8 cellular contexts compared by ENCODE assay signal in the genomic region with DNA sequence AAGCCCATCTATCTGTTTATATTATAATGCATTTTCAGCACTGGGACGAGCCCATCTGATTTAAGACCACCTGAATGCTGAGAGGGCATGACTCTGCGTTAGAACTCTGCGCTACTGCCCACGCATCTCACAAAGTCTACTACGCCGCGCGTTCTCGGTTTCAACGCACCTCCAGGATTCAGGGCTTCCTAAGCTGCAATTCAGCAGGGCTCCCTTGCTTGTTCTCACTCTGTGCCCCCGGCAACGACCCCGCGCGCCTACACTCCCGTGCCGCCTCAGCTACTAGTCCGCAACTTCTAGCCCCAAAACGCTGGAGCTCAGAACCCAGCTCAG. TPM values are rescaled to one million over a fixed set of nuclear protein-coding genes. Genes with fewer than 3 reads are reported as not detected.
DNase-seq lines count a peak whose midpoint lies in the region; ATAC-seq, FAIRE-seq and TF ChIP-seq lines count a peak whose summit lies in the region.

No MANE protein-coding gene starts in this region.

- H3K9me3 ChIP-seq in K562 (replicated peaks; ENCODE audit: control insufficient read depth, insufficient read depth, low read depth, low read length) (no peaks in the 10 kb centered on the region), uterus (no peaks in the 10 kb centered on the region)

- peak; percentile 43 for ATAC-seq in GM19395 (IDR thresholded peaks at IDR 0.05; ENCODE audit: unreplicated experiment)
- ATAC-seq in HG03442 (IDR thresholded peaks at IDR 0.05; ENCODE audit: unreplicated experiment): peak; percentile 34
- no peak; the same call in 2 of the 3 replicates for ATAC-seq in K562
- no peak for ATAC-seq in memory B cell (ENCODE audit: low read depth)

- TF ChIP-seq RAD21 in K562 (CRISPR knock-in tag; conservative IDR thresholded peaks at IDR 0.05 in 1 of 2, IDR thresholded peaks at IDR 0.05 in 1 of 2): no peak

- TF ChIP-seq CTCF in K562 (IDR thresholded peaks at IDR 0.05 in 2 of 3, conservative IDR thresholded peaks at IDR 0.05 in 1 of 3; ENCODE audit: insufficient read depth in 2 of 3, low read depth in 1 of 3, low read length in 3 of 3) (no peak), uterus (IDR thresholded peaks at IDR 0.05) (no peak)

- peaks cover 25% of the 10 kb centered on the region for H3K27me3 Mint-ChIP-seq in memory B cell

- H3K27ac ChIP-seq in K562 (ENCODE audit: extremely low read depth, low read depth, low read length) (no peak overlapping the region), uterus (peak overlapping the region; percentile 72 to 74)

- no peaks in the 10 kb centered on the region for H3K79me2 ChIP-seq in K562 (ENCODE audit: control insufficient read depth, insufficient read depth, low read length)

- WGBS in K562 (ENCODE audit: insufficient coverage, low coverage, missing lambda C conversion rate): under 1% methylated on average over 19 of the region's 19 CpGs

- intact Hi-C loops in K562 (cut with micrococcal nuclease) (loop anchor here (5.0 kb wide), 1 partner anchor 1056 kb away; no protein-coding TSS in a partner anchor), uterus (cut with DNase I; ENCODE audit: low total_unique reads) (no loop called here)

- no peaks in the 10 kb centered on the region for H4K20me1 ChIP-seq in K562 (replicated peaks; ENCODE audit: control insufficient read depth, insufficient read depth, low read length)

- H3K36me3 ChIP-seq in K562 (ENCODE audit: control insufficient read depth, insufficient read depth, low read length): no peaks in the 10 kb centered on the region
- H3K36me3 ChIP-seq in uterus: no peaks in the 10 kb centered on the region

- peaks cover 2% of the 10 kb centered on the region for H3K9me3 Mint-ChIP-seq in memory B cell

- CTCF ChIA-PET in K562 (lab: Yijun Ruan, JAX; ENCODE audit: low intra/inter-chr PET ratio): no interaction called here

- TF ChIP-seq POLR2A in K562 (conservative IDR thresholded peaks at IDR 0.05) (no peak), uterus (IDR thresholded peaks at IDR 0.05) (no peak)

- H3K9ac ChIP-seq in K562 (ENCODE audit: insufficient read depth in 1 of 2, low read depth in 2 of 2, low read length in 2 of 2): peak overlapping the region in 1 of 2 experiments; percentile 88; a peak in 3 of 4 replicates

- no peak for FAIRE-seq in K562 (lab: Jason Lieb, UNC)

- BruUV-seq in K562 (replicated peaks; lab: Mats Ljungman, UMichigan): no TSS peak

- no peaks in the 10 kb centered on the region for H3K36me3 Mint-ChIP-seq in memory B cell

- H3K4me3 Mint-ChIP-seq in memory B cell: peak overlapping the region; percentile 77

- no peak overlapping the region for H3K27ac Mint-ChIP-seq in memory B cell

- H3K4me3 ChIP-seq in K562 (peak overlapping the region; percentile 51), uterus (peak overlapping the region; percentile 57 to 72)

- peak overlapping the region; percentile 79 for H3K4me2 ChIP-seq in K562 (ENCODE audit: insufficient read depth, low read length)

- peaks cover 4 to 22% of the 10 kb centered on the region in 2 experiments; a peak in 3 of 5 replicates for H3K27me3 ChIP-seq in K562 (ENCODE audit: control insufficient read depth in 2 of 2, insufficient read depth in 2 of 2, low read length in 2 of 2)
- H3K27me3 ChIP-seq in uterus: no peaks in the 10 kb centered on the region

- TF ChIP-seq EP300 in K562 (IDR thresholded peaks at IDR 0.05; ENCODE audit: low read length): no peak

- in situ Hi-C loops in K562 (cut with MboI): no loop called here

- no peaks in the 10 kb centered on the region for H3K9me1 ChIP-seq in K562 (ENCODE audit: control insufficient read depth, insufficient read depth, low read length)

- POLR2A ChIA-PET in K562 (lab: Yijun Ruan, JAX): interaction anchor here (0.5 to 1.3 kb wide), 2 partner anchors 110 to 613 kb away, joined by 3 read pairs; no protein-coding TSS in a partner anchor

- peaks cover 13% of the 10 kb centered on the region for H3K4me1 Mint-ChIP-seq in memory B cell

- H3K4me1 ChIP-seq in K562 (replicated peaks in 1 of 2; ENCODE audit: control insufficient read depth in 2 of 2, insufficient read depth in 2 of 2, low read length in 2 of 2): peaks cover 5 to 16% of the 10 kb centered on the region in 2 experiments; a peak in 3 of 5 replicates
- H3K4me1 ChIP-seq in uterus: no peaks in the 10 kb centered on the region

- H2AFZ ChIP-seq in K562 (ENCODE audit: low read depth, low read length): peak overlapping the region; percentile 91

- DNase-seq in K562 (ENCODE audit: extremely low read depth in 1 of 4, low spot score in 3 of 4): no peak
- DNase-seq in memory B cell (ENCODE audit: low spot score in 2 of 2): no peak
- no peak for DNase-seq in uterus
- no peak for DNase-seq in NCI-H146 treated with DMSO at 0.1 percent for 48 hours (lab: John Stamatoyannopoulos, UW; ENCODE audit: unreplicated experiment)
- DNase-seq in NAMALWA (ENCODE audit: low spot score): no peak
- DNase-seq in NCI-H1048 (lab: John Stamatoyannopoulos, UW): no peak

TF ChIP-seq in K562, 482 proteins besides CTCF, POLR2A, EP300 and RAD21 (continues in another document):
- TF ChIP-seq ZEB2 (IDR thresholded peaks at IDR 0.05): 0 out of 2 replicates have a peak, but pooled peaks have one; percentile 40
- TF ChIP-seq PRMT5 (CRISPR knock-in tag; IDR thresholded peaks at IDR 0.05): no peak
- TF ChIP-seq BRF1 (IDR thresholded peaks at IDR 0.05; ENCODE audit: borderline replicate concordance, extremely low read depth, insufficient read length): no peak
- TF ChIP-seq, protein P1, sequence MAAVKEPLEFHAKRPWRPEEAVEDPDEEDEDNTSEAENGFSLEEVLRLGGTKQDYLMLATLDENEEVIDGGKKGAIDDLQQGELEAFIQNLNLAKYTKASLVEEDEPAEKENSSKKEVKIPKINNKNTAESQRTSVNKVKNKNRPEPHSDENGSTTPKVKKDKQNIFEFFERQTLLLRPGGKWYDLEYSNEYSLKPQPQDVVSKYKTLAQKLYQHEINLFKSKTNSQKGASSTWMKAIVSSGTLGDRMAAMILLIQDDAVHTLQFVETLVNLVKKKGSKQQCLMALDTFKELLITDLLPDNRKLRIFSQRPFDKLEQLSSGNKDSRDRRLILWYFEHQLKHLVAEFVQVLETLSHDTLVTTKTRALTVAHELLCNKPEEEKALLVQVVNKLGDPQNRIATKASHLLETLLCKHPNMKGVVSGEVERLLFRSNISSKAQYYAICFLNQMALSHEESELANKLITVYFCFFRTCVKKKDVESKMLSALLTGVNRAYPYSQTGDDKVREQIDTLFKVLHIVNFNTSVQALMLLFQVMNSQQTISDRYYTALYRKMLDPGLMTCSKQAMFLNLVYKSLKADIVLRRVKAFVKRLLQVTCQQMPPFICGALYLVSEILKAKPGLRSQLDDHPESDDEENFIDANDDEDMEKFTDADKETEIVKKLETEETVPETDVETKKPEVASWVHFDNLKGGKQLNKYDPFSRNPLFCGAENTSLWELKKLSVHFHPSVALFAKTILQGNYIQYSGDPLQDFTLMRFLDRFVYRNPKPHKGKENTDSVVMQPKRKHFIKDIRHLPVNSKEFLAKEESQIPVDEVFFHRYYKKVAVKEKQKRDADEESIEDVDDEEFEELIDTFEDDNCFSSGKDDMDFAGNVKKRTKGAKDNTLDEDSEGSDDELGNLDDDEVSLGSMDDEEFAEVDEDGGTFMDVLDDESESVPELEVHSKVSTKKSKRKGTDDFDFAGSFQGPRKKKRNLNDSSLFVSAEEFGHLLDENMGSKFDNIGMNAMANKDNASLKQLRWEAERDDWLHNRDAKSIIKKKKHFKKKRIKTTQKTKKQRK (IDR thresholded peaks at IDR 0.05; ENCODE audit: borderline replicate concordance, low read depth, low read length): no peak

RNA-seq across cellular contexts. Expression of gene ARHGEF26, which starts 0.3 kb away (rescaled TPM):
- 0.30 and 0.58 TPM in 2 replicates for total RNA-seq in K562 (2011; cell fraction: chromatin; rRNA removed; ENCODE audit: low replicate concordance)
- total RNA-seq in K562 (2011; cell fraction: nucleolus; rRNA removed): 0.26 and 0.33 TPM in 2 replicates
- total RNA-seq in K562 (2011; cell fraction: nucleoplasm; rRNA removed): 0.38 and 0.73 TPM in 2 replicates
- 0.12 TPM in 1 of 2 replicates, not detected in the other for total RNA-seq in K562 (2014; rRNA removed)
- total RNA-seq in K562 (2014; rRNA removed; fragmentation: Illumina TruSeq; extraction: Trizol): 0.07 and 0.13 TPM in 2 replicates
- 0.07 and 0.08 TPM in 2 replicates for total RNA-seq in K562 (2015; rRNA removed; fragmentation: Illumina TruSeq; extraction: Trizol)
- 0.11 and 0.34 TPM in 2 replicates for total RNA-seq in K562 (2021)
- polyA plus RNA-seq in K562 (2011; rRNA removed): 0.04 TPM in 1 of 2 replicates, not detected in the other
- 0.01 and 0.03 TPM in 2 replicates for polyA plus RNA-seq in K562 (2011; cell fraction: cytosol; rRNA removed)
- polyA plus RNA-seq in K562 (2011; cell fraction: nucleus; rRNA removed): 0.04 and 0.10 TPM in 2 replicates
- polyA plus RNA-seq in K562 (2012): 0.04 and 0.09 TPM in 2 replicates
- 0.04 and 0.08 TPM in 2 replicates for polyA plus RNA-seq in K562 (2014; fragmentation: Illumina TruSeq; extraction: Trizol)
- polyA plus RNA-seq in K562 (2014; fragmentation: Nextera tagmentation; extraction: Ambion mirVana): under 1 TPM; 0.01 to 0.04 TPM
- polyA plus RNA-seq in K562 (2014; rRNA removed): 0.31 TPM in 1 of 2 replicates, not detected in the other
- 0.14 TPM in 1 of 2 replicates, not detected in the other for polyA minus RNA-seq in K562 (2011; rRNA and poly(A)+ RNA removed)
- not detected in 2 replicates for polyA minus RNA-seq in K562 (2011; cell fraction: cytosol; rRNA and poly(A)+ RNA removed)
- 0.22 and 0.27 TPM in 2 replicates for polyA minus RNA-seq in K562 (2011; cell fraction: nucleus; rRNA and poly(A)+ RNA removed)
- 10 to 100 TPM; 13.5 to 43.5 (median 16.6) TPM for total RNA-seq in uterus

Comparison
In these comparisons a context has a peak if more than half of its experiments do, and no peak if none do; other contexts are left out.
1. ATAC-seq: peak in GM19395 (single experiment) and HG03442 (single experiment); none in K562 (single experiment) and memory B cell (single experiment).
2. RNA of gene ARHGEF26, which starts 0.3 kb away (total RNA-seq): 13.5 to 43.5 TPM in uterus; 0.07 to 0.73 TPM in K562; every median in the first group is over 4 times any median in the second.